Comparison of ENCODE assay signal across 10 cellular contexts in the genomic region with DNA sequence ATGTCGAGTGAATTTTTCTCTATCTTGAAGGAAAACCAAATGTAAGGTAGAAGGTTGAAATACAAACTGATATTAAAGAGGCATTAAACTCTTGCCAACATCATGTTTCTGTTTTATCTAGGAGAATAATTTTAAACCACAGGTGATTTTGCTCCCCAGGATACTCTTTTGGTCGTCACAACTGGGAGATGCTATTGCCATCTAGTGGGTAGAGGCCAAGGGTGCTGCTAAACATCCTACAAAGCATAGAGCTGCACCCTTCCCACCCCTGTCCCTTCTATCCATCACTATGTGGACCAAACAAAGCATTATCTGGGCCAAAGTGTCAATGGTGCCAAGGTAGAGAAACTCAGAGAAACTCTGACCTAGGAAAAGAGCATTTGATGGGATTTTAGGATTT.
A peak's percentile ranks its signal among the peaks of the same experiment; 100 is the strongest.
DNase-seq lines count a peak whose midpoint lies in the region; ATAC-seq, FAIRE-seq and TF ChIP-seq lines count a peak whose summit lies in the region.
"Had no signal": no experiment of that assay in that cellular context is flagged by ENCODE, and none has a peak within 500 bp of the region (broad histone marks: within the 10 kb centered on the region; RNA-seq: fewer than 3 reads in every experiment).

No MANE protein-coding gene starts in this region.

- H2AK9ac ChIP-seq in IMR-90 (replicated peaks; ENCODE audit: low read depth, low read length, poor library complexity), result no peak overlapping the region

- no CpG with 5 or more reads among the region's 2 CpGs for WGBS in IMR-90 (ENCODE audit: extremely low coverage in 2 of 2, insufficient read length in 1 of 2), 2 experiments
- 36 to 61% methylated on average over 2 of the region's 2 CpGs for WGBS in esophagus squamous epithelium, 2 donors

- H3K4ac ChIP-seq in IMR-90 (ENCODE audit: low read depth, low read length), result no peak overlapping the region

- no peaks in the 10 kb centered on the region for H4K20me1 ChIP-seq in IMR-90 (ENCODE audit: insufficient read depth, low read length)

- no peaks in the 10 kb centered on the region for H3K4me1 Mint-ChIP-seq in neural crest cell
- H3K4me1 Mint-ChIP-seq: activated CD4-positive, alpha-beta T cell treated with anti-CD3 and anti-CD28 coated beads, Interleukin-2, amount 10 ng/mL, durations not matched to agents 7 days and 5 days; natural killer cell had no signal

- H4K8ac ChIP-seq in IMR-90 (ENCODE audit: low read depth in 2 of 2, low read length in 2 of 2), result no peak overlapping the region

- TF ChIP-seq RAD21 in IMR-90 (IDR thresholded peaks at IDR 0.05; ENCODE audit: low read length), result peak; percentile 60

- no peak overlapping the region for H4K5ac ChIP-seq in IMR-90 (ENCODE audit: low read depth, low read length)

- no peaks in the 10 kb centered on the region for H3K36me3 Mint-ChIP-seq in neural crest cell (ENCODE audit: low read depth)

- no peaks in the 10 kb centered on the region for H3K27me3 Mint-ChIP-seq in neural crest cell (ENCODE audit: low read depth)
- H3K27me3 Mint-ChIP-seq: activated CD4-positive, alpha-beta T cell treated with anti-CD3 and anti-CD28 coated beads, Interleukin-2, amount 10 ng/mL, durations not matched to agents 7 days and 5 days had no signal

- H3K4me1 ChIP-seq in IMR-90 (ENCODE audit: control insufficient read depth, insufficient read depth, low read length), result no peaks in the 10 kb centered on the region
- H3K4me1 ChIP-seq in esophagus squamous epithelium, result no peaks in the 10 kb centered on the region

- no peak overlapping the region for H3K4me3 Mint-ChIP-seq in neural crest cell
- H3K4me3 Mint-ChIP-seq: activated CD4-positive, alpha-beta T cell treated with anti-CD3 and anti-CD28 coated beads, Interleukin-2, amount 10 ng/mL, durations not matched to agents 7 days and 5 days; natural killer cell had no signal

- H3K18ac ChIP-seq in IMR-90 (ENCODE audit: low read depth, low read length), result no peak overlapping the region

- intact Hi-C loops in IMR-90 (cut with micrococcal nuclease) (loop anchor here (5.0 kb wide), 1 partner anchor 1473 kb away; a partner anchor contains a TSS), esophagus squamous epithelium (cut with DNase I) (no loop called here)

- H3K4me3 ChIP-seq in IMR-90 (ENCODE audit: insufficient read depth, low read depth, low read length), result no peak overlapping the region
- no peak overlapping the region for H3K4me3 ChIP-seq in bronchial epithelial cell (ENCODE audit: low read depth, low read length)
- H3K4me3 ChIP-seq in esophagus squamous epithelium, result no peak overlapping the region

- H3K9me1 ChIP-seq in IMR-90 (ENCODE audit: insufficient read depth, low read length), result no peaks in the 10 kb centered on the region

- H2AK5ac ChIP-seq in IMR-90 (ENCODE audit: low read depth, low read length), result no peak overlapping the region

- POLR2A ChIA-PET in IMR-90 (lab: Charles Lee; ENCODE audit: unreplicated experiment), result no interaction called here

- H2BK15ac ChIP-seq in IMR-90 (ENCODE audit: low read depth, low read length), result no peak overlapping the region

- no peak overlapping the region for H3K27ac Mint-ChIP-seq in neural crest cell (ENCODE audit: unreplicated experiment)
- H3K27ac Mint-ChIP-seq: activated CD4-positive, alpha-beta T cell treated with anti-CD3 and anti-CD28 coated beads, Interleukin-2, amount 10 ng/mL, durations not matched to agents 7 days and 5 days; natural killer cell had no signal

- peak; percentile 52 for FAIRE-seq in GM12891 (lab: Jason Lieb, UNC)
- no peak for FAIRE-seq in bronchial epithelial cell (lab: Jason Lieb, UNC)

- H3K56ac ChIP-seq in IMR-90 (ENCODE audit: extremely low read depth, insufficient read depth, low read length), result no peak overlapping the region

- H3K27ac ChIP-seq in IMR-90 (ENCODE audit: insufficient read depth, low read length) (no peak overlapping the region), esophagus squamous epithelium (no peak overlapping the region)

- CTCF ChIA-PET in IMR-90 (lab: Yijun Ruan, JAX), result interaction anchor here (0.5 to 0.6 kb wide), 2 partner anchors 520 to 834 kb away, joined by 3 read pairs; no protein-coding TSS in a partner anchor

- DNase-seq in GM12891 (ENCODE audit: insufficient read length, low spot score), result no peak
- DNase-seq in IMR-90, result peak; percentile 21
- DNase-seq in bronchial epithelial cell (ENCODE audit: low read depth), result no peak
- DNase-seq in neural crest cell (ENCODE audit: low read depth, low spot score), result no peak
- DNase-seq in iPS-NIHi11 (ENCODE audit: low spot score), result no peak
- DNase-seq in NOMO-1 treated with DMSO at 0.1 percent for 48 hours (lab: John Stamatoyannopoulos, UW; ENCODE audit: unreplicated experiment), result no peak
- no peak for DNase-seq in esophagus squamous epithelium (lab: John Stamatoyannopoulos, UW)
- DNase-seq: activated CD4-positive, alpha-beta T cell treated with anti-CD3 and anti-CD28 coated beads, Interleukin-2, amount 10 ng/mL, durations not matched to agents 7 days and 5 days; natural killer cell had no signal

- no peaks in the 10 kb centered on the region for H3K79me1 ChIP-seq in IMR-90 (ENCODE audit: low read depth in 1 of 2, low read length in 2 of 2)

- H3K9me3 Mint-ChIP-seq in neural crest cell, result no peaks in the 10 kb centered on the region
- H3K9me3 Mint-ChIP-seq: activated CD4-positive, alpha-beta T cell treated with anti-CD3 and anti-CD28 coated beads, Interleukin-2, amount 10 ng/mL, durations not matched to agents 7 days and 5 days had no signal

- peak overlapping the region; percentile 35; the same call in 1 of the 2 replicates for H2BK120ac ChIP-seq in IMR-90 (ENCODE audit: low read depth, low read length)

- no peak overlapping the region for H3K4me2 ChIP-seq in IMR-90 (ENCODE audit: low read depth, low read length)

- TF ChIP-seq POLR2A in GM12891 (IDR thresholded peaks at IDR 0.05; ENCODE audit: low read depth, low read length) (no peak), IMR-90 (IDR thresholded peaks at IDR 0.05; ENCODE audit: low read depth, low read length) (no peak), esophagus squamous epithelium (IDR thresholded peaks at IDR 0.05) (no peak)

- no peak overlapping the region for H2BK5ac ChIP-seq in IMR-90 (ENCODE audit: low read depth, low read length, poor library complexity, severe bottlenecking)

- no peak overlapping the region for H3K9ac ChIP-seq in IMR-90 (ENCODE audit: low read depth, low read length)

- H3K27me3 ChIP-seq in IMR-90 (ENCODE audit: control insufficient read depth, insufficient read depth, low read length) (no peaks in the 10 kb centered on the region), bronchial epithelial cell (ENCODE audit: control insufficient read depth, insufficient read depth, low read length) (no peaks in the 10 kb centered on the region), esophagus squamous epithelium (no peaks in the 10 kb centered on the region)

- in situ Hi-C loops in IMR-90 (cut with MboI; ENCODE audit: low sequenced_read_pairs), result loop anchor here (25.0 kb wide), 1 partner anchor 1473 kb away; a partner anchor contains a TSS

- H2BK20ac ChIP-seq in IMR-90 (ENCODE audit: low read depth, low read length), result no peak overlapping the region

- TF ChIP-seq CTCF in IMR-90 (conservative IDR thresholded peaks at IDR 0.05; ENCODE audit: low read depth, low read length), result peak; percentile 52
- peak; percentile 24 for TF ChIP-seq CTCF in bronchial epithelial cell (IDR thresholded peaks at IDR 0.05; ENCODE audit: insufficient read depth, low read length, severe bottlenecking)
- TF ChIP-seq CTCF in neural crest cell (conservative IDR thresholded peaks at IDR 0.05), result peak; percentile 70
- TF ChIP-seq CTCF in esophagus squamous epithelium (IDR thresholded peaks at IDR 0.05), result no peak

- ATAC-seq in IMR-90 (ENCODE audit: low read depth) (peak; percentile 72; the same call in 1 of the 2 replicates), HG03175 (IDR thresholded peaks at IDR 0.05; ENCODE audit: unreplicated experiment) (no peak)
- ATAC-seq: natural killer cell had no signal

- no peak overlapping the region for H2AFZ ChIP-seq in IMR-90 (replicated peaks; ENCODE audit: low read length, poor library complexity)

- H4K91ac ChIP-seq in IMR-90 (ENCODE audit: insufficient read depth, low read depth, low read length), result no peak overlapping the region

- no TSS peak for BruUV-seq in IMR-90 (replicated peaks; lab: Mats Ljungman, UMichigan)

- no peaks in the 10 kb centered on the region for H3K9me3 ChIP-seq in IMR-90 (ENCODE audit: control insufficient read depth, insufficient read depth, low read length)
- H3K9me3 ChIP-seq in esophagus squamous epithelium, result no peaks in the 10 kb centered on the region

- dilution Hi-C loops in IMR-90 (cut with HindIII; ENCODE audit: low sequenced_read_pairs, unreplicated experiment), result no loop called here

- H3K36me3 ChIP-seq in IMR-90 (ENCODE audit: control insufficient read depth, insufficient read depth, low read length), result no peaks in the 10 kb centered on the region
- H3K36me3 ChIP-seq in bronchial epithelial cell (ENCODE audit: control insufficient read depth, insufficient read depth, low read length), result no peaks in the 10 kb centered on the region
- no peaks in the 10 kb centered on the region for H3K36me3 ChIP-seq in esophagus squamous epithelium

- no peak overlapping the region for H3K14ac ChIP-seq in IMR-90 (replicated peaks; ENCODE audit: low read depth, low read length)

- no peak overlapping the region for H3K23ac ChIP-seq in IMR-90 (ENCODE audit: low read depth, low read length)

TF ChIP-seq in GM12891, 5 proteins besides CTCF, POLR2A, EP300 and RAD21:
- TF ChIP-seq POLR2AphosphoS5 (IDR thresholded peaks at IDR 0.05; ENCODE audit: low read depth, low read length) (no peak), POU2F2 (IDR thresholded peaks at IDR 0.05; ENCODE audit: low read depth, low read length) (no peak), TAF1 (IDR thresholded peaks at IDR 0.05; ENCODE audit: low read depth, low read length) (no peak), PAX5 (IDR thresholded peaks at IDR 0.05; ENCODE audit: insufficient read depth, low read length, severe bottlenecking) (no peak), SPI1 (IDR thresholded peaks at IDR 0.05; ENCODE audit: low read depth, low read length) (no peak)
TF ChIP-seq in GM12891: peak in this region for 0.

TF ChIP-seq in IMR-90, 13 proteins besides CTCF, POLR2A, EP300 and RAD21:
- TF ChIP-seq SMC3 (IDR thresholded peaks at IDR 0.05; ENCODE audit: low read depth, low read length) (peak; percentile 30; the same call in 1 of the 2 replicates), MAZ (IDR thresholded peaks at IDR 0.05; ENCODE audit: borderline replicate concordance, low read depth, low read length) (no peak)

Comparison
In these comparisons a context has a peak if more than half of its experiments do, and no peak if none do; other contexts are left out.
1. CTCF ChIP-seq: peak in IMR-90 (single experiment), bronchial epithelial cell (single experiment) and neural crest cell (single experiment); none in esophagus squamous epithelium (0 of 6).